ENCODE assay signal across 1 cellular context in the genomic region with DNA sequence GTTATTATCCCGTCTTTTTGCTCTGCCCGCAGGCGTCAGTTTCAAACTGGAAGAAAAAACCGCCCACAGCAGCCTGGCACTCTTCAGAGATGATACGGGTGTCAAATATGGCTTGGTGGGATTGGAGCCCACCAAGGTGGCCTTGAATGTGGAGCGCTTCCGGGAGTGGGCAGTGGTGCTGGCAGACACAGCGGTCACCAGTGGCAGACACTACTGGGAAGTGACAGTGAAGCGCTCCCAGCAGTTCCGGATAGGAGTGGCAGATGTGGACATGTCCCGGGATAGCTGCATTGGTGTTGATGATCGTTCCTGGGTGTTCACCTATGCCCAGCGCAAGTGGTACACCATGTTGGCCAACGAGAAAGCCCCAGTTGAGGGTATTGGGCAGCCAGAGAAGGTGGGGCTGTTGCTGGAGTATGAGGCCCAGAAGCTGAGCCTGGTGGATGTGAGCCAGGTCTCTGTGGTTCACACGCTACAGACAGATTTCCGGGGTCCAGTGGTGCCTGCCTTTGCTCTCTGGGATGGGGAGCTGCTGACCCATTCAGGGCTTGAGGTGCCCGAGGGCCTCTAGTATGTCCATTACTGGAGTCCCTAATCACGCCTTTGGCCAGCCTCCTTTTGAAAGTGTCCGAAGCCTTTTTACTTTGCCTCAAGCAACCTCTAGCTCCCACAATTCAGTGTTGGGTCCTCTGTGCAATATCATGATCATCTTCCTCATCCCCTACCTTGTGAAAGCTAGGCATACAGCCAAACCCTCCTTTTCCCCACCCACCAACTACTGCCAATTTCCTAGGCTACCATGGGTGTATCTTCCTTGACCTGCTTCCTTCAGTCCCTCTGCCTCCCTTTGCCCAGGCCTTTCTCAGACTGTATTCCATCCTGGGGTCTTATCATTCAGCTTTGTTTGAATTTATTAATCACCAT.
TF ChIP-seq lines count a peak whose summit lies in the region.

No MANE protein-coding gene starts in this region.

TF ChIP-seq in GM12878, 131 proteins besides CTCF, POLR2A, EP300 and RAD21:
- TF ChIP-seq SUPT20H (IDR thresholded peaks at IDR 0.05; ENCODE audit: borderline replicate concordance, control insufficient read depth, low read depth, low read length) (no peak), RUNX3 (IDR thresholded peaks at IDR 0.05; ENCODE audit: low read length) (peak; percentile 37; the same call in 1 of the 2 replicates), GATAD2B (conservative IDR thresholded peaks at IDR 0.05; ENCODE audit: low read depth) (0 out of 2 replicates have a peak, but pooled peaks have one; percentile 39), LARP7 (IDR thresholded peaks at IDR 0.05) (0 out of 2 replicates have a peak, but pooled peaks have one; percentile 26)
